13 cellular contexts compared by ENCODE assay signal in the genomic region with DNA sequence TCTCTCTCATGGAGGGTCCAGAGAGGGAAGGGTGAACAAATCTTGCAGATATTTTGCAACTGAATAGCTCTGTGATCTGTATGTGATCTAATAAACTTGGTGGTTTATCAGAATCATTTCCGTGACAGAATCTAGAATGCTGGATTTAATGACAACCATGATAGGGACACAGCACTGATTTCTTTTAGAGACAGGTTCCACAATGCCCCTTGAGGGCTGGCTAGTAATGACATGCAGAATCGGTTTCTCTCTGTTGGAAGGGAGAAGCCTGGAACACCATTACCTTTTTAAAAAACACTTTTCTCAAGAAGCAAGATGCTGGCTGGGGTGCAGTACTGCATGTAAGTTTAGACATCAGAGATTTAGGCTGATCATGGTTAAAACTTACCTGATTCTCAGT.
DNase-seq lines count a peak whose midpoint lies in the region; ATAC-seq and TF ChIP-seq lines count a peak whose summit lies in the region.
"Had no signal": no experiment of that assay in that cellular context is flagged by ENCODE, and none has a peak within 500 bp of the region (broad histone marks: within the 10 kb centered on the region; RNA-seq: fewer than 3 reads in every experiment).

No MANE protein-coding gene starts in this region.

- TF ChIP-seq POLR2A in transverse colon (IDR thresholded peaks at IDR 0.05) = no peak

- H3K27me3 ChIP-seq in AG04450 (ENCODE audit: control insufficient read depth, insufficient read depth, low read length) = peaks cover 8% of the 10 kb centered on the region
- H3K27me3 ChIP-seq in transverse colon = no peaks in the 10 kb centered on the region

- no peak for TF ChIP-seq EP300 in transverse colon (IDR thresholded peaks at IDR 0.05; ENCODE audit: low read depth)

- 71% methylated on average over 2 of the region's 2 CpGs; no CpG with 5 or more reads in 1 of the 2 donors for WGBS in transverse colon (ENCODE audit: low coverage in 1 of 2), 2 donors

- POLR2A ChIA-PET in AG04450 (lab: Yijun Ruan, JAX) (no interaction called here), HEK293T (lab: Yijun Ruan, JAX) (no interaction called here)

- H3K27ac Mint-ChIP-seq in stimulated activated naive B cell treated with anti-CD40 and anti-IgM and Interleukin-4, amounts not matched to agents 10 μg/mL and 1 μg/mL and 100 μg/mL, for 72 hours = no peak overlapping the region
- H3K27ac Mint-ChIP-seq: naive thymus-derived CD4-positive, alpha-beta T cell had no signal

- DNase-seq in AG04450 (ENCODE audit: low read depth, low spot score) (no peak), HEK293T (ENCODE audit: extremely low spot score) (peak; percentile 17), kidney tubule cell (ENCODE audit: low spot score) (peak; percentile 3), transverse colon (no peak), sciatic nerve (ENCODE audit: low spot score) (no peak)
- no peak for DNase-seq in stimulated activated naive B cell treated with anti-CD40 and anti-IgM and Interleukin-4, amounts not matched to agents 10 μg/mL and 1 μg/mL and 100 μg/mL, for 72 hours
- DNase-seq: central memory CD4-positive, alpha-beta T cell; naive thymus-derived CD4-positive, alpha-beta T cell; stimulated activated CD4-positive, alpha-beta T cell treated with anti-CD3 and anti-CD28 coated beads, Interleukin-2, amount 100 ng/mL, for 48 hours; substantia nigra had no signal

- H3K9me3 Mint-ChIP-seq in stimulated activated naive B cell treated with anti-CD40 and anti-IgM and Interleukin-4, amounts not matched to agents 10 μg/mL and 1 μg/mL and 100 μg/mL, for 72 hours = peaks cover 0 to 3% of the 10 kb centered on the region in 2 donors
- H3K9me3 Mint-ChIP-seq: naive thymus-derived CD4-positive, alpha-beta T cell had no signal

- in situ Hi-C loops in transverse colon (cut with MboI; ENCODE audit: low pct_ligation_motif_present in 1 of 4, low pct_unique_long_range_greater_than_20kb in 1 of 4, low sequenced_read_pairs in 3 of 4) = no loop called here

- peak; percentile 49 for TF ChIP-seq CTCF in AG04450 (IDR thresholded peaks at IDR 0.05; ENCODE audit: low read depth, low read length)
- TF ChIP-seq CTCF in WI38 (IDR thresholded peaks at IDR 0.05; ENCODE audit: low read depth, low read length) = peak; percentile 16; the same call in 1 of the 2 replicates
- TF ChIP-seq CTCF in transverse colon (IDR thresholded peaks at IDR 0.05) = peak in 1 of 5 experiments; percentile 3

- no peaks in the 10 kb centered on the region for H3K4me1 Mint-ChIP-seq in stimulated activated naive B cell treated with anti-CD40 and anti-IgM and Interleukin-4, amounts not matched to agents 10 μg/mL and 1 μg/mL and 100 μg/mL, for 72 hours

- H3K27ac ChIP-seq in AG04450 (ENCODE audit: low read depth, low read length) (no peak overlapping the region), transverse colon (no peak overlapping the region)

- ATAC-seq in GM21515 (IDR thresholded peaks at IDR 0.05; ENCODE audit: unreplicated experiment) (no peak), sciatic nerve (no peak)
- no peak for ATAC-seq in stimulated activated naive B cell treated with anti-CD40 and anti-IgM and Interleukin-4, amounts not matched to agents 10 μg/mL and 1 μg/mL and 100 μg/mL, for 72 hours (replicated peaks)
- ATAC-seq: HCT116; naive thymus-derived CD4-positive, alpha-beta T cell had no signal

- no peak overlapping the region for H3K4me3 ChIP-seq in AG04450 (ENCODE audit: low read depth, low read length)
- no peak overlapping the region for H3K4me3 ChIP-seq in WI38 (ENCODE audit: low read depth, low read length)
- no peak overlapping the region for H3K4me3 ChIP-seq in transverse colon

- H3K9me3 ChIP-seq in AG04450 (ENCODE audit: control insufficient read depth, insufficient read depth, low read length) (no peaks in the 10 kb centered on the region), transverse colon (no peaks in the 10 kb centered on the region)

- H3K36me3 Mint-ChIP-seq in stimulated activated naive B cell treated with anti-CD40 and anti-IgM and Interleukin-4, amounts not matched to agents 10 μg/mL and 1 μg/mL and 100 μg/mL, for 72 hours = no peaks in the 10 kb centered on the region
- H3K36me3 Mint-ChIP-seq: naive thymus-derived CD4-positive, alpha-beta T cell had no signal

- H3K4me1 ChIP-seq in transverse colon = no peaks in the 10 kb centered on the region

- H3K27me3 Mint-ChIP-seq in stimulated activated naive B cell treated with anti-CD40 and anti-IgM and Interleukin-4, amounts not matched to agents 10 μg/mL and 1 μg/mL and 100 μg/mL, for 72 hours = peaks cover 7 to 12% of the 10 kb centered on the region in 2 donors

- H3K4me3 Mint-ChIP-seq in stimulated activated naive B cell treated with anti-CD40 and anti-IgM and Interleukin-4, amounts not matched to agents 10 μg/mL and 1 μg/mL and 100 μg/mL, for 72 hours = no peak overlapping the region
- H3K4me3 Mint-ChIP-seq: naive thymus-derived CD4-positive, alpha-beta T cell had no signal

- intact Hi-C loops in transverse colon (cut with DNase I; ENCODE audit: low total_unique reads) (no loop called here), sciatic nerve (cut with DNase I) (no loop called here)

- CTCF ChIA-PET in AG04450 (lab: Charles Lee) (interaction anchor here (0.5 to 1.8 kb wide), 4 partner anchors 20 to 144 kb away, joined by 3 to 5 read pairs (median 4); no protein-coding TSS in a partner anchor), HEK293T (lab: Yijun Ruan, JAX) (no interaction called here)

- H3K36me3 ChIP-seq in transverse colon = no peaks in the 10 kb centered on the region

TF ChIP-seq in HEK293T, 16 proteins besides CTCF, POLR2A, EP300 and RAD21:
- TF ChIP-seq ELF4 (IDR thresholded peaks at IDR 0.05) = no peak
- TF ChIP-seq BHLHE40 (IDR thresholded peaks at IDR 0.05; ENCODE audit: borderline replicate concordance) = no peak
- TF ChIP-seq, protein P1, sequence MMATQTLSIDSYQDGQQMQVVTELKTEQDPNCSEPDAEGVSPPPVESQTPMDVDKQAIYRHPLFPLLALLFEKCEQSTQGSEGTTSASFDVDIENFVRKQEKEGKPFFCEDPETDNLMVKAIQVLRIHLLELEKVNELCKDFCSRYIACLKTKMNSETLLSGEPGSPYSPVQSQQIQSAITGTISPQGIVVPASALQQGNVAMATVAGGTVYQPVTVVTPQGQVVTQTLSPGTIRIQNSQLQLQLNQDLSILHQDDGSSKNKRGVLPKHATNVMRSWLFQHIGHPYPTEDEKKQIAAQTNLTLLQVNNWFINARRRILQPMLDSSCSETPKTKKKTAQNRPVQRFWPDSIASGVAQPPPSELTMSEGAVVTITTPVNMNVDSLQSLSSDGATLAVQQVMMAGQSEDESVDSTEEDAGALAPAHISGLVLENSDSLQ (IDR thresholded peaks at IDR 0.05) = no peak
- no peak for TF ChIP-seq ZNF384 (IDR thresholded peaks at IDR 0.05)
- TF ChIP-seq L3MBTL2 (conservative IDR thresholded peaks at IDR 0.05) = no peak
- TF ChIP-seq ARNT (IDR thresholded peaks at IDR 0.05) = no peak
- no peak for TF ChIP-seq NFRKB (IDR thresholded peaks at IDR 0.05)
- no peak for TF ChIP-seq SUZ12 (IDR thresholded peaks at IDR 0.05)
- no peak for TF ChIP-seq HDGF (IDR thresholded peaks at IDR 0.05; ENCODE audit: borderline replicate concordance)
- no peak for TF ChIP-seq FOXK2 (IDR thresholded peaks at IDR 0.05)
- TF ChIP-seq LEF1 (IDR thresholded peaks at IDR 0.05; ENCODE audit: borderline replicate concordance) = no peak
- TF ChIP-seq TARDBP (IDR thresholded peaks at IDR 0.05) = no peak
- no peak for TF ChIP-seq CTBP1 (IDR thresholded peaks at IDR 0.05; ENCODE audit: borderline replicate concordance)

Comparison
In these comparisons a context has a peak if more than half of its experiments do, and no peak if none do; other contexts are left out.
1. DNase-seq: peak in HEK293T (single experiment) and kidney tubule cell (single experiment); none in AG04450 (single experiment), stimulated activated naive B cell treated with anti-CD40 and anti-IgM and Interleukin-4, amounts not matched to agents 10 μg/mL and 1 μg/mL and 100 μg/mL, for 72 hours (single experiment), transverse colon (single experiment) and sciatic nerve (single experiment).